ENCODE assay signal across 24 cellular contexts in the genomic region with DNA sequence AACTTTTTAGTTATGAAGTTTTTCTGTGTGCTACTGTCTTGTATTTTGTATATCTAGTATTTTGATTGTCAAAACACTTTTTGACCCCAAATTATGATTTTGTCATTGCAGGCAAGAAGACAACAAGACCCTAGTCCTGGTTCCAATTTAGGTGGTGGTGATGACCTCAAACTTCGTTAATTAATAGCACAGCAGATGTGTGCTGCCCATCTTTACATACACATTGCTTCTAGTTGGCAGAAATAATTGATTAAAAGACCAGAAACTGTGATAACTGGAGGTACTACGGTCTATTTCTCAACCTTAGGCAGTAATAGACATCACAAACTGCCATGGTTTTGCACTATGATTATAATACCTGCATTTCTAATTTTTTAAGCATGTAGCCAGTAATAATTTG. TPM values are rescaled to one million over a fixed set of nuclear protein-coding genes. Genes with fewer than 3 reads are reported as not detected.
DNase-seq lines count a peak whose midpoint lies in the region; ATAC-seq and TF ChIP-seq lines count a peak whose summit lies in the region.
"Had no signal": no experiment of that assay in that cellular context is flagged by ENCODE, and none has a peak within 500 bp of the region (broad histone marks: within the 10 kb centered on the region; RNA-seq: fewer than 3 reads in every experiment).

No MANE protein-coding gene starts in this region.

- peaks cover 5% of the 10 kb centered on the region; the same call in 1 of the 2 replicates for H3K4me1 ChIP-seq in HEK293 (ENCODE audit: control insufficient read depth, insufficient read depth, low read length)
- no peaks in the 10 kb centered on the region for H3K4me1 ChIP-seq in SK-N-SH (ENCODE audit: control insufficient read depth in 1 of 2, insufficient read depth in 2 of 2, low read depth in 1 of 2, low read length in 1 of 2)
- H3K4me1 ChIP-seq: BE2C, BLaER1 had no signal

- H3K9ac ChIP-seq in SK-N-SH, result no peak overlapping the region
- H3K9ac ChIP-seq: BLaER1 had no signal

- 56% methylated on average over 2 of the region's 2 CpGs for WGBS in SK-N-SH (ENCODE audit: low lambda C conversion rate)

- CTCF ChIA-PET in HEK293 (lab: Yijun Ruan, JAX) (interaction anchor here (0.6 to 9.1 kb wide), 5 partner anchors 11 to 138 kb away, joined by 3 to 104 read pairs (median 4); a partner anchor contains a TSS), SK-N-SH (lab: Yijun Ruan, JAX) (interaction anchor here (1.1 to 5.3 kb wide), 5 partner anchors 11 to 145 kb away, joined by 3 to 87 read pairs (median 33); a partner anchor contains a TSS)

- no peak for ATAC-seq in T-helper 17 cell
- ATAC-seq: GM12878 had no signal

- no peak overlapping the region for H2AFZ ChIP-seq in SK-N-SH (ENCODE audit: low read depth)

- H3K27ac ChIP-seq in HEK293 (ENCODE audit: extremely low read depth, low read depth, low read length) (0 out of 2 replicates have a peak overlapping the region, but pooled peaks have one; percentile 16), SK-N-SH (ENCODE audit: low read depth in 2 of 2, low read length in 1 of 2) (peak overlapping the region in 1 of 2 experiments; percentile 7; a peak in 1 of 4 replicates)
- H3K27ac ChIP-seq: 22Rv1, BLaER1 had no signal

- peaks cover 2% of the 10 kb centered on the region for H3K4me1 Mint-ChIP-seq in T-helper 17 cell
- H3K4me1 Mint-ChIP-seq: CD4-positive, alpha-beta memory T cell had no signal

- peaks cover 4 to 9% of the 10 kb centered on the region in 2 experiments; a peak in 2 of 3 replicates for H3K36me3 ChIP-seq in HEK293 (ENCODE audit: control insufficient read depth in 2 of 2, insufficient read depth in 1 of 2, low read length in 2 of 2)
- H3K36me3 ChIP-seq in SK-N-SH (replicated peaks in 1 of 2; ENCODE audit: control insufficient read depth in 1 of 2, insufficient read depth in 2 of 2, low read length in 1 of 2), result peaks cover 15 to 44% of the 10 kb centered on the region in 2 experiments

- no peaks in the 10 kb centered on the region for H3K9me2 ChIP-seq in SK-N-SH

- intact Hi-C loops in posterior vena cava (cut with DNase I), result no loop called here

- H3K4me3 ChIP-seq in HEK293 (ENCODE audit: low read depth, low read length), result no peak overlapping the region
- H3K4me3 ChIP-seq in SK-N-SH (ENCODE audit: low read depth in 2 of 2, low read length in 1 of 2), result no peak overlapping the region
- H3K4me3 ChIP-seq: BLaER1, GM12878 had no signal

- TF ChIP-seq CTCF in HEK293 (tag by site-specific recombination; IDR thresholded peaks at IDR 0.05) (no peak), SK-N-SH (IDR thresholded peaks at IDR 0.05) (no peak)

- no peaks in the 10 kb centered on the region for H3K27me3 ChIP-seq in SK-N-SH (ENCODE audit: insufficient read depth)
- H3K27me3 ChIP-seq: BE2C, BLaER1 had no signal

- H3K36me3 Mint-ChIP-seq in T-helper 17 cell (ENCODE audit: low read depth), result no peaks in the 10 kb centered on the region

- no peak overlapping the region for H3K4me3 Mint-ChIP-seq in T-helper 17 cell
- H3K4me3 Mint-ChIP-seq: CD14-positive monocyte; CD4-positive, alpha-beta memory T cell; CD4-positive, CD25-positive, alpha-beta regulatory T cell; CD8-positive, alpha-beta memory T cell had no signal

- no peaks in the 10 kb centered on the region for H3K9me3 ChIP-seq in HEK293 (ENCODE audit: control insufficient read depth, insufficient read depth, low read depth, low read length)
- no peaks in the 10 kb centered on the region for H3K9me3 ChIP-seq in SK-N-SH
- no peaks in the 10 kb centered on the region for H3K9me3 ChIP-seq in T-helper 17 cell (ENCODE audit: control insufficient read depth, low read length, poor library complexity, severe bottlenecking)
- H3K9me3 ChIP-seq: BE2C, BLaER1 had no signal

- no peak overlapping the region for H3K4me2 ChIP-seq in SK-N-SH
- H3K4me2 ChIP-seq: BLaER1 had no signal

- H3K79me2 ChIP-seq in SK-N-SH (ENCODE audit: insufficient read depth), result peaks cover 55% of the 10 kb centered on the region

- H3K27ac Mint-ChIP-seq in T-helper 17 cell, result peak overlapping the region; percentile 8
- H3K27ac Mint-ChIP-seq: CD4-positive, alpha-beta memory T cell; CD4-positive, CD25-positive, alpha-beta regulatory T cell; CD8-positive, alpha-beta memory T cell had no signal

- no peaks in the 10 kb centered on the region for H3K27me3 Mint-ChIP-seq in T-helper 17 cell
- H3K27me3 Mint-ChIP-seq: CD4-positive, alpha-beta memory T cell; CD4-positive, CD25-positive, alpha-beta regulatory T cell; CD8-positive, alpha-beta memory T cell had no signal

- TF ChIP-seq RAD21 in SK-N-SH (IDR thresholded peaks at IDR 0.05; ENCODE audit: low read length), result no peak

- POLR2A ChIA-PET in HEK293 (lab: Yijun Ruan, JAX) (no interaction called here), SK-N-SH (lab: Yijun Ruan, JAX) (no interaction called here)

- peak in 1 of 2 experiments; percentile 52; a peak in 1 of 4 replicates for TF ChIP-seq EP300 in SK-N-SH (IDR thresholded peaks at IDR 0.05; ENCODE audit: borderline replicate concordance in 1 of 2, low read depth in 1 of 2, low read length in 1 of 2)

- peaks cover 24% of the 10 kb centered on the region for H3F3A ChIP-seq in SK-N-SH (replicated peaks; ENCODE audit: insufficient read depth)

- 0 out of 2 replicates have a peak, but pooled peaks cover 3% of the 10 kb centered on the region for H4K20me1 ChIP-seq in SK-N-SH (ENCODE audit: insufficient read depth)

- DNase-seq in SK-N-SH (peak; percentile 36), T-helper 17 cell (no peak), A172 (ENCODE audit: low spot score) (no peak), posterior vena cava (ENCODE audit: low spot score) (no peak)
- DNase-seq: ACHN; BE2C; C1 segment of cervical spinal cord; CD4-positive, alpha-beta memory T cell; CD4-positive, CD25-positive, alpha-beta regulatory T cell; CD8-positive, alpha-beta memory T cell; COR-L47; DMS 273 treated with DMSO at 0.1 percent for 48 hours; DMS153; DMS53; DMS79; DND-41; EL; GDM1 had no signal

TF ChIP-seq in HEK293, 187 proteins besides CTCF, POLR2A, EP300 and RAD21 (continues in another document):
- no peak for TF ChIP-seq ZBTB1 (tag by site-specific recombination; IDR thresholded peaks at IDR 0.05)
- no peak for TF ChIP-seq ZNF571 (tag by site-specific recombination; IDR thresholded peaks at IDR 0.05)
- no peak for TF ChIP-seq KLF8 (tag by site-specific recombination; IDR thresholded peaks at IDR 0.05)
- TF ChIP-seq ZNF561 (tag by site-specific recombination; IDR thresholded peaks at IDR 0.05; ENCODE audit: borderline replicate concordance), result no peak
- TF ChIP-seq, protein P1, sequence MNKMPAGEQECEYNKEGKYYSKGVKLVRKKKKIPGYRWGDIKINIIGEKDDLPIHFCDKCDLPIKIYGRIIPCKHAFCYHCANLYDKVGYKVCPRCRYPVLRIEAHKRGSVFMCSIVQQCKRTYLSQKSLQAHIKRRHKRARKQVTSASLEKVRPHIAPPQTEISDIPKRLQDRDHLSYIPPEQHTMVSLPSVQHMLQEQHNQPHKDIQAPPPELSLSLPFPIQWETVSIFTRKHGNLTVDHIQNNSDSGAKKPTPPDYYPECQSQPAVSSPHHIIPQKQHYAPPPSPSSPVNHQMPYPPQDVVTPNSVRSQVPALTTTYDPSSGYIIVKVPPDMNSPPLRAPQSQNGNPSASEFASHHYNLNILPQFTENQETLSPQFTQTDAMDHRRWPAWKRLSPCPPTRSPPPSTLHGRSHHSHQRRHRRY (tag by site-specific recombination; IDR thresholded peaks at IDR 0.05), result no peak
- no peak for TF ChIP-seq ZNF175 (tag by site-specific recombination; IDR thresholded peaks at IDR 0.05)
- no peak for TF ChIP-seq TRIM28 (IDR thresholded peaks at IDR 0.05; ENCODE audit: borderline replicate concordance, low read length)
- TF ChIP-seq ZNF585B (tag by site-specific recombination; IDR thresholded peaks at IDR 0.05), result no peak

TF ChIP-seq in SK-N-SH, 30 proteins besides CTCF, POLR2A, EP300 and RAD21 (continues in another document):
- TF ChIP-seq, protein P2, sequence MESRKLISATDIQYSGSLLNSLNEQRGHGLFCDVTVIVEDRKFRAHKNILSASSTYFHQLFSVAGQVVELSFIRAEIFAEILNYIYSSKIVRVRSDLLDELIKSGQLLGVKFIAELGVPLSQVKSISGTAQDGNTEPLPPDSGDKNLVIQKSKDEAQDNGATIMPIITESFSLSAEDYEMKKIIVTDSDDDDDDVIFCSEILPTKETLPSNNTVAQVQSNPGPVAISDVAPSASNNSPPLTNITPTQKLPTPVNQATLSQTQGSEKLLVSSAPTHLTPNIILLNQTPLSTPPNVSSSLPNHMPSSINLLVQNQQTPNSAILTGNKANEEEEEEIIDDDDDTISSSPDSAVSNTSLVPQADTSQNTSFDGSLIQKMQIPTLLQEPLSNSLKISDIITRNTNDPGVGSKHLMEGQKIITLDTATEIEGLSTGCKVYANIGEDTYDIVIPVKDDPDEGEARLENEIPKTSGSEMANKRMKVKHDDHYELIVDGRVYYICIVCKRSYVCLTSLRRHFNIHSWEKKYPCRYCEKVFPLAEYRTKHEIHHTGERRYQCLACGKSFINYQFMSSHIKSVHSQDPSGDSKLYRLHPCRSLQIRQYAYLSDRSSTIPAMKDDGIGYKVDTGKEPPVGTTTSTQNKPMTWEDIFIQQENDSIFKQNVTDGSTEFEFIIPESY (IDR thresholded peaks at IDR 0.05; ENCODE audit: borderline replicate concordance, low read depth), result no peak
- TF ChIP-seq YY1 (IDR thresholded peaks at IDR 0.05; ENCODE audit: low read depth), result no peak
- TF ChIP-seq, protein P3, sequence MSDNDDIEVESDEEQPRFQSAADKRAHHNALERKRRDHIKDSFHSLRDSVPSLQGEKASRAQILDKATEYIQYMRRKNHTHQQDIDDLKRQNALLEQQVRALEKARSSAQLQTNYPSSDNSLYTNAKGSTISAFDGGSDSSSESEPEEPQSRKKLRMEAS (IDR thresholded peaks at IDR 0.05; ENCODE audit: low read depth), result no peak
- no peak for TF ChIP-seq SIN3A (IDR thresholded peaks at IDR 0.05; ENCODE audit: borderline replicate concordance, low read depth, low read length)
- TF ChIP-seq RCOR1 (IDR thresholded peaks at IDR 0.05; ENCODE audit: low read length), result peak; percentile 32; the same call in 1 of the 2 replicates
- TF ChIP-seq GATA2 (CRISPR knock-in tag; IDR thresholded peaks at IDR 0.05), result peak; percentile 14; the same call in 1 of the 2 replicates
- TF ChIP-seq GABPA (IDR thresholded peaks at IDR 0.05; ENCODE audit: low read depth), result no peak
- no peak for TF ChIP-seq POLR2AphosphoS5 (IDR thresholded peaks at IDR 0.05; ENCODE audit: low read depth, low read length)
- TF ChIP-seq SMC3 (IDR thresholded peaks at IDR 0.05; ENCODE audit: low read depth, low read length), result no peak

RNA-seq across cellular contexts. Expression of a gene that starts 11.1 kb away (rescaled TPM):
- polyA plus RNA-seq in SK-N-SH (2012; rRNA removed), result 17.3 and 22.6 TPM in 2 replicates
- polyA plus RNA-seq in SK-N-SH (2012; cell fraction: cytosol; rRNA removed), result 13.9 and 17.5 TPM in 2 replicates
- polyA plus RNA-seq in SK-N-SH (2012; cell fraction: nucleus; rRNA removed), result 37.7 and 44.0 TPM in 2 replicates
- total RNA-seq in T-helper 17 cell, result 10 to 100 TPM; 11.9 to 17.0 TPM
- 21.7 and 26.4 TPM in 2 replicates for total RNA-seq in A172 (2014; rRNA removed; shearing (Covaris generic))
- total RNA-seq in posterior vena cava, result 10 to 100 TPM; 10.4 to 12.0 TPM

RNA-seq across cellular contexts. Expression of a gene that starts 52.2 kb away (rescaled TPM):
- polyA plus RNA-seq in SK-N-SH (2012; rRNA removed), result 9.8 and 9.9 TPM in 2 replicates
- 5.4 and 8.2 TPM in 2 replicates for polyA plus RNA-seq in SK-N-SH (2012; cell fraction: cytosol; rRNA removed)
- polyA plus RNA-seq in SK-N-SH (2012; cell fraction: nucleus; rRNA removed), result 23.8 and 29.1 TPM in 2 replicates
- 1 to 10 TPM; 7.0 to 8.1 TPM for total RNA-seq in T-helper 17 cell
- 63.0 and 65.1 TPM in 2 replicates for total RNA-seq in A172 (2014; rRNA removed; shearing (Covaris generic))
- 10 to 100 TPM; 13.0 to 22.0 TPM for total RNA-seq in posterior vena cava
- total RNA-seq: G401 had no signal
